Comparison of ENCODE assay signal across 16 cellular contexts in the genomic region with DNA sequence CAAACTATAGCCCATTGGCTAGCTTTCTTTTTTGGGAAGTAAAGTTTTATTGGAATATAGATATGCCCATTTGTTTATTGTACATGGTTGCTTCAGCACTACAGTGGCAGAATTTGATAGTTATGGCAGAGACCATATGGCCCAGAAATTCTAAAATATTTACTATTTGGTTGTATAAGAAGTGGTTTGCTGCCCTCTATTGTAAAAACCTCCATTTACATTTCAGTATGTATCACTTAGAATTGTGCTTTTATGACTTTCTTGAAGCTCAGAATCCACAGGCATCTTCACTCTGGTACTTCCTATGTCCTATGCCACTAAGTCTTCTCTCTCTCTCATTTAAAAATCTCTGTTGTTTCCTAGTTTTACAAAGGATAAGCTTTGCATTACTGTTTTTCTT. TPM values are rescaled to one million over a fixed set of nuclear protein-coding genes. Genes with fewer than 3 reads are reported as not detected.
A peak's percentile ranks its signal among the peaks of the same experiment; 100 is the strongest.
DNase-seq lines count a peak whose midpoint lies in the region; ATAC-seq, FAIRE-seq and TF ChIP-seq lines count a peak whose summit lies in the region.
"Had no signal": no experiment of that assay in that cellular context is flagged by ENCODE, and none has a peak within 500 bp of the region (broad histone marks: within the 10 kb centered on the region; RNA-seq: fewer than 3 reads in every experiment).

No MANE protein-coding gene starts in this region.

- H3K4me3 Mint-ChIP-seq in Caco-2 (ENCODE audit: unreplicated experiment) = no peak overlapping the region
- H3K4me3 Mint-ChIP-seq: activated T-cell treated with anti-CD3 and anti-CD28 coated beads, Interleukin-2, amount 50 U/mL, for 72 hours; CD4-positive, CD25-positive, alpha-beta regulatory T cell; stimulated activated naive CD8-positive, alpha-beta T cell treated with anti-CD3 and anti-CD28 coated beads, Interleukin-15, Interleukin-2, amounts not matched to agents 100 ng/mL and 50 ng/mL, for 24 hours had no signal

- H3K27me3 ChIP-seq in Panc1 (ENCODE audit: control insufficient read depth, insufficient read depth, low read length) (no peaks in the 10 kb centered on the region), Caco-2 (replicated peaks; ENCODE audit: control insufficient read depth, insufficient read depth, low read length) (no peaks in the 10 kb centered on the region), MG63 (no peaks in the 10 kb centered on the region)
- H3K27me3 ChIP-seq: body of pancreas, SJSA1 had no signal

- TF ChIP-seq CTCF in D721Med (IDR thresholded peaks at IDR 0.05; ENCODE audit: insufficient read depth, missing control alignments) (peak; percentile 16), Panc1 (IDR thresholded peaks at IDR 0.05) (peak; percentile 11; the same call in 1 of the 2 replicates), fibroblast of pulmonary artery (IDR thresholded peaks at IDR 0.05; ENCODE audit: low read length, missing control alignments) (no peak), Caco-2 (IDR thresholded peaks at IDR 0.05; ENCODE audit: insufficient read depth in 1 of 2, low read depth in 1 of 2, low read length in 1 of 2, severe bottlenecking in 1 of 2, unreplicated experiment in 1 of 2) (peak in 1 of 2 experiments; percentile 10)

- DNase-seq in D721Med (ENCODE audit: insufficient read length, low spot score) (no peak), HT1080 (ENCODE audit: low read depth) (peak; percentile 30), Panc1 (ENCODE audit: low read depth, low spot score) (no peak), fibroblast of pulmonary artery (ENCODE audit: low read depth) (peak; percentile 35), KG1 (lab: John Stamatoyannopoulos, UW) (no peak), Caco-2 (no peak), MG63 (no peak), kidney glomerular epithelial cell (lab: John Stamatoyannopoulos, UW) (no peak)
- DNase-seq: activated CD4-positive, CD25-positive, alpha-beta regulatory T cell treated with anti-CD3 and anti-CD28 coated beads, Interleukin-2, amount 50 U/mL, for 72 hours; activated T-cell treated with anti-CD3 and anti-CD28 coated beads, Interleukin-2, amount 50 U/mL, for 72 hours; body of pancreas; NCI-H226; stimulated activated CD4-positive, alpha-beta T cell treated with anti-CD3 and anti-CD28 coated beads, Interleukin-2, amount 100 ng/mL, for 24 hours had no signal

- no peaks in the 10 kb centered on the region for H3K4me1 Mint-ChIP-seq in Caco-2 (ENCODE audit: low read depth, unreplicated experiment)

- H3K9me3 ChIP-seq in Panc1 (ENCODE audit: control insufficient read depth, insufficient read depth, low read depth, low read length) (no peaks in the 10 kb centered on the region; the same call in 1 of the 2 replicates), Caco-2 (peaks cover 4% of the 10 kb centered on the region; the same call in 1 of the 2 replicates), MG63 (0 out of 2 replicates have a peak, but pooled peaks cover 4% of the 10 kb centered on the region)
- H3K9me3 ChIP-seq: body of pancreas, SJSA1 had no signal

- no peaks in the 10 kb centered on the region for H3K36me3 ChIP-seq in Panc1 (ENCODE audit: control insufficient read depth, insufficient read depth, low read length)
- H3K36me3 ChIP-seq in Caco-2 (ENCODE audit: control insufficient read depth, insufficient read depth, low read length) = no peaks in the 10 kb centered on the region
- no peaks in the 10 kb centered on the region for H3K36me3 ChIP-seq in MG63
- H3K36me3 ChIP-seq: SJSA1 had no signal

- H3K36me3 Mint-ChIP-seq in Caco-2 (ENCODE audit: insufficient read depth, unreplicated experiment) = no peaks in the 10 kb centered on the region

- H3K4me1 ChIP-seq in Panc1 (ENCODE audit: control insufficient read depth, insufficient read depth, low read length) (peaks cover 3% of the 10 kb centered on the region; the same call in 1 of the 2 replicates), Caco-2 (no peaks in the 10 kb centered on the region)

- in situ Hi-C loops in Panc1 (cut with HindIII; ENCODE audit: low pct_unique_long_range_greater_than_20kb, low sequenced_read_pairs) = no loop called here

- POLR2A ChIA-PET in Panc1 (lab: Charles Lee) = no interaction called here
- POLR2A ChIA-PET in Caco-2 (lab: Charles Lee) = no interaction called here

- H3K9me3 Mint-ChIP-seq in Caco-2 (ENCODE audit: unreplicated experiment) = peaks cover 10% of the 10 kb centered on the region

- intact Hi-C loops in Panc1 (cut with micrococcal nuclease; ENCODE audit: unreplicated experiment) (loop anchor here (10.0 kb wide), 1 partner anchor 721 kb away; no protein-coding TSS in a partner anchor), Caco-2 (cut with micrococcal nuclease; ENCODE audit: unreplicated experiment) (no loop called here)

- H3K4me3 ChIP-seq in Panc1 (ENCODE audit: low read depth in 2 of 2, low read length in 2 of 2) (no peak overlapping the region), fibroblast of pulmonary artery (replicated peaks; ENCODE audit: low read depth, low read length) (no peak overlapping the region), Caco-2 (ENCODE audit: low read depth, low read length) (no peak overlapping the region), MG63 (no peak overlapping the region)
- H3K4me3 ChIP-seq: body of pancreas, SJSA1 had no signal

- no peak for FAIRE-seq in D721Med (lab: Jason Lieb, UNC)

- CTCF ChIA-PET in Panc1 (lab: Charles Lee) (interaction anchor here (0.5 to 1.0 kb wide), 5 partner anchors 67 to 830 kb away, joined by 3 to 10 read pairs (median 4); no protein-coding TSS in a partner anchor), Caco-2 (lab: Charles Lee) (interaction anchor here (1.0 to 1.2 kb wide), 4 partner anchors 49 to 829 kb away, joined by 3 to 5 read pairs (median 3); no protein-coding TSS in a partner anchor)

- H3K27ac Mint-ChIP-seq in Caco-2 (ENCODE audit: unreplicated experiment) = no peak overlapping the region
- H3K27ac Mint-ChIP-seq: activated T-cell treated with anti-CD3 and anti-CD28 coated beads, Interleukin-2, amount 50 U/mL, for 72 hours; CD4-positive, CD25-positive, alpha-beta regulatory T cell; stimulated activated naive CD8-positive, alpha-beta T cell treated with anti-CD3 and anti-CD28 coated beads, Interleukin-15, Interleukin-2, amounts not matched to agents 100 ng/mL and 50 ng/mL, for 24 hours had no signal

- BruUV-seq in Panc1 (replicated peaks; lab: Mats Ljungman, UMichigan) = no TSS peak
- BruUV-seq in Caco-2 (replicated peaks; lab: Mats Ljungman, UMichigan) = no TSS peak

- no peak overlapping the region for H3K27ac ChIP-seq in Panc1 (ENCODE audit: low read length)
- H3K27ac ChIP-seq: body of pancreas, SJSA1 had no signal

- H3K27me3 Mint-ChIP-seq in Caco-2 (ENCODE audit: insufficient read depth, unreplicated experiment) = no peaks in the 10 kb centered on the region
- H3K27me3 Mint-ChIP-seq: CD4-positive, CD25-positive, alpha-beta regulatory T cell; stimulated activated naive CD8-positive, alpha-beta T cell treated with anti-CD3 and anti-CD28 coated beads, Interleukin-15, Interleukin-2, amounts not matched to agents 100 ng/mL and 50 ng/mL, for 24 hours had no signal

- no peak for ATAC-seq in Panc1
- ATAC-seq: activated T-cell treated with anti-CD3 and anti-CD28 coated beads, Interleukin-2, amount 50 U/mL, for 72 hours; body of pancreas had no signal

RNA-seq across cellular contexts. Expression of gene DLEU7, which starts 37.7 kb away (rescaled TPM):
- total RNA-seq in HT1080 (2014; rRNA removed; shearing (Covaris generic)) = not detected in 2 replicates
- polyA plus RNA-seq in HT1080 (2015; cell fraction: cytosol; rRNA removed) = not detected in 2 replicates
- polyA plus RNA-seq in HT1080 (2015; cell fraction: nucleus; rRNA removed) = not detected in 2 replicates
- total RNA-seq in Panc1 (2021; ENCODE audit: unreplicated experiment) (not detected), Caco-2 (2022) (not detected in 2 replicates)
- polyA plus RNA-seq in Panc1 (2012; ENCODE audit: insufficient read length) = 0.19 TPM
- total RNA-seq in MG63 (2014; rRNA removed; shearing (Covaris generic); ENCODE audit: low replicate concordance) = not detected in 2 replicates
- total RNA-seq: activated T-cell treated with anti-CD3 and anti-CD28 coated beads, Interleukin-2, amount 50 U/mL, for 72 hours; body of pancreas; CD4-positive, CD25-positive, alpha-beta regulatory T cell; SJSA1 had no signal

Comparison
In these comparisons a context has a peak if more than half of its experiments do, and no peak if none do; other contexts are left out.
1. DNase-seq: peak in HT1080 (single experiment) and fibroblast of pulmonary artery (single experiment); none in D721Med (single experiment), Panc1 (single experiment), KG1 (single experiment), Caco-2 (0 of 2), MG63 (single experiment) and kidney glomerular epithelial cell (single experiment).